1 cellular context compared by ENCODE assay signal in genomic region chr17:74290340-74290739, GRCh38.
TF ChIP-seq lines count a peak whose summit lies in the region.

No MANE protein-coding gene starts in this region.

TF ChIP-seq in HCT116, 20 proteins besides CTCF, POLR2A, EP300 and RAD21 (continued from another document):
- TF ChIP-seq ZBTB33 (IDR thresholded peaks at IDR 0.05; ENCODE audit: extremely low read depth, insufficient replicate concordance, low read length) = no peak
- no peak for TF ChIP-seq ZFX (IDR thresholded peaks at IDR 0.05)
